Comparison of ENCODE assay signal across 13 cellular contexts in the genomic region with DNA sequence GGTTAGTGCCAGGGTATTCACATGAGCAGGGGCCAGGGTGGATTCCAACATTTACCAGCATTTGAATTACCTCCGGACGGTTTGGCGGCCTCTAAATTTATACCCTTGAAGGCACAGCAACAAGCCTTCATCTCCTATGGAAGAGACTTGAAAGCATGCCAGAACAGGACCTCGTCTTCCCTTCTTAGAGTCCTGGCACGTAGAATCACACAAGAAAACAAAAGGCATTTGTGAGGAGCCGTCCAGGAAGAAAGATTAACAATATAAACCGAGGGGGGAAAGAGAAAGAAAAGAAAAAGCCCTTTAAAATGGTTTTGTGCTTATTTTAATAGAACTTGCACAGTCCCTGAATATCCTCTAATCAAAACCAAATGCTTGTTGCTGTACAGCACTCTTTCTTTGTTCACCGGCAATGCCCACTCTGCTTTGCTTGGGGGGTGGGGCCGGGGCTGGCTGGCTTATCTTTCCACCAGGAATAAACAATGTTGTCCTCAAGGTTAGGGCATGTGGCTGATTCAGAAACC.
DNase-seq lines count a peak whose midpoint lies in the region; ATAC-seq and TF ChIP-seq lines count a peak whose summit lies in the region.
"Had no signal": no experiment of that assay in that cellular context is flagged by ENCODE, and none has a peak within 500 bp of the region (broad histone marks: within the 10 kb centered on the region; RNA-seq: fewer than 3 reads in every experiment).

No MANE protein-coding gene starts in this region.

- TF ChIP-seq CTCF in epithelial cell of esophagus (IDR thresholded peaks at IDR 0.05; ENCODE audit: insufficient read depth, low read depth, low read length, missing control alignments): no peak
- TF ChIP-seq CTCF in neural crest cell (conservative IDR thresholded peaks at IDR 0.05): no peak
- no peak for TF ChIP-seq CTCF in upper lobe of left lung (IDR thresholded peaks at IDR 0.05)

- H3K36me3 Mint-ChIP-seq in neural crest cell (ENCODE audit: low read depth): peaks cover 3% of the 10 kb centered on the region

- peak overlapping the region; percentile 32 for H3K4me3 Mint-ChIP-seq in neural crest cell

- no peak for TF ChIP-seq POLR2A in upper lobe of left lung (IDR thresholded peaks at IDR 0.05)

- DNase-seq in NCI-H748 (lab: John Stamatoyannopoulos, UW; ENCODE audit: unreplicated experiment) (peak; percentile 10), NCI-H748 treated with DMSO at 0.1 percent for 48 hours (lab: John Stamatoyannopoulos, UW) (no peak), epithelial cell of esophagus (ENCODE audit: low read depth) (peak; percentile 21), neural crest cell (ENCODE audit: low read depth, low spot score) (no peak), upper lobe of left lung (peak; percentile 12 to 20), NCI-H510A treated with DMSO at 0.1 percent for 48 hours (lab: John Stamatoyannopoulos, UW) (no peak)
- no peak for DNase-seq in activated effector memory CD4-positive, alpha-beta T cell treated with anti-CD3 and anti-CD28 coated beads, Interleukin-2, amount 50 U/mL, for 16 hours
- DNase-seq: ACHN; activated CD4-positive, alpha-beta T cell treated with anti-CD3 and anti-CD28 coated beads, Interleukin-2, amount 50 U/mL, for 48 hours; Kasumi-1; Peyer's patch had no signal

- no peaks in the 10 kb centered on the region for H3K27me3 Mint-ChIP-seq in neural crest cell (ENCODE audit: low read depth)

- ATAC-seq in upper lobe of left lung (ENCODE audit: low FRiP score in 2 of 2) (no peak), GM19452 (IDR thresholded peaks at IDR 0.05; ENCODE audit: unreplicated experiment) (no peak)

- peak overlapping the region in 3 of 4 donors; percentile 48 to 70 (median 61) for H3K27ac ChIP-seq in upper lobe of left lung
- H3K27ac ChIP-seq: neutrophil had no signal

- H3K4me3 ChIP-seq in epithelial cell of esophagus (ENCODE audit: low read length): no peak overlapping the region
- peak overlapping the region in 3 of 4 donors; percentile 9 to 27 (median 25) for H3K4me3 ChIP-seq in upper lobe of left lung
- H3K4me3 ChIP-seq: Peyer's patch had no signal

- no peaks in the 10 kb centered on the region for H3K36me3 ChIP-seq in upper lobe of left lung
- H3K36me3 ChIP-seq: neutrophil, Peyer's patch had no signal

- H3K9me3 Mint-ChIP-seq in neural crest cell: peaks cover 3% of the 10 kb centered on the region

- peaks cover 0 to 4% (median 1%) of the 10 kb centered on the region in 4 donors for H3K4me1 ChIP-seq in upper lobe of left lung
- H3K4me1 ChIP-seq: Peyer's patch had no signal

- H3K27me3 ChIP-seq in upper lobe of left lung: no peaks in the 10 kb centered on the region
- H3K27me3 ChIP-seq: neutrophil, Peyer's patch had no signal

- WGBS in upper lobe of left lung, 2 donors: 38 to 55% methylated on average over 9 of the region's 9 CpGs

- H3K27ac Mint-ChIP-seq in neural crest cell (ENCODE audit: unreplicated experiment): peak overlapping the region; percentile 99

- H3K9me3 ChIP-seq in upper lobe of left lung: no peaks in the 10 kb centered on the region
- H3K9me3 ChIP-seq: neutrophil, Peyer's patch had no signal

- no peak for TF ChIP-seq EP300 in upper lobe of left lung (IDR thresholded peaks at IDR 0.05)

- peaks cover 62% of the 10 kb centered on the region for H3K4me1 Mint-ChIP-seq in neural crest cell

Comparison
In these comparisons a context has a peak if more than half of its experiments do, and no peak if none do; other contexts are left out.
1. DNase-seq: peak in NCI-H748 (single experiment), epithelial cell of esophagus (single experiment) and upper lobe of left lung (2 of 2); none in NCI-H748 treated with DMSO at 0.1 percent for 48 hours (single experiment), neural crest cell (single experiment), NCI-H510A treated with DMSO at 0.1 percent for 48 hours (single experiment) and activated effector memory CD4-positive, alpha-beta T cell treated with anti-CD3 and anti-CD28 coated beads, Interleukin-2, amount 50 U/mL, for 16 hours (single experiment).